Comparison of ENCODE assay signal across 15 cellular contexts in genomic region chr6:90493332-90493731, GRCh38.
DNase-seq lines count a peak whose midpoint lies in the region; ATAC-seq and TF ChIP-seq lines count a peak whose summit lies in the region.
"Had no signal": no experiment of that assay in that cellular context is flagged by ENCODE, and none has a peak within 500 bp of the region (broad histone marks: within the 10 kb centered on the region; RNA-seq: fewer than 3 reads in every experiment).

No MANE protein-coding gene starts in this region.

- no peak for TF ChIP-seq CTCF in astrocyte of the spinal cord (IDR thresholded peaks at IDR 0.05; ENCODE audit: low read depth, low read length)

- ATAC-seq in GM21529 (IDR thresholded peaks at IDR 0.05; ENCODE audit: unreplicated experiment) = no peak
- ATAC-seq: left lung; naive thymus-derived CD4-positive, alpha-beta T cell had no signal

- in situ Hi-C loops in astrocyte of the spinal cord (cut with HindIII; ENCODE audit: low sequenced_read_pairs) = no loop called here

- no peak overlapping the region for H3K4me3 ChIP-seq in astrocyte of the spinal cord (ENCODE audit: low read depth, low read length)
- H3K4me3 ChIP-seq: left lung had no signal

- peak; percentile 44 for DNase-seq in GDM1 (lab: John Stamatoyannopoulos, UW)
- peak; percentile 30 for DNase-seq in MV-4-11 (lab: John Stamatoyannopoulos, UW)
- DNase-seq in astrocyte of the spinal cord (ENCODE audit: low read depth, low spot score) = peak; percentile 38
- DNase-seq in kidney tubule cell (ENCODE audit: low spot score) = peak; percentile 54
- DNase-seq in cerebellar nuclear complex (lab: John Stamatoyannopoulos, UW) = no peak
- DNase-seq in cerebellar cortex (ENCODE audit: low spot score) = no peak
- DNase-seq: activated gamma-delta T cell treated with Interleukin-2 at 50 U/mL for 16 hours; naive thymus-derived CD4-positive, alpha-beta T cell; NCI-H146; NCI-H524; RPMI8226; stimulated activated CD4-positive, alpha-beta T cell treated with anti-CD3 and anti-CD28 coated beads, Interleukin-2, amount 100 ng/mL, for 24 hours; T-helper 2 cell had no signal

Comparison
In these comparisons a context has a peak if more than half of its experiments do, and no peak if none do; other contexts are left out.
1. DNase-seq: peak in GDM1 (single experiment), MV-4-11 (single experiment), astrocyte of the spinal cord (single experiment) and kidney tubule cell (single experiment); none in cerebellar nuclear complex (0 of 2) and cerebellar cortex (single experiment).